Comparison of ENCODE assay signal across 30 cellular contexts in the genomic region with DNA sequence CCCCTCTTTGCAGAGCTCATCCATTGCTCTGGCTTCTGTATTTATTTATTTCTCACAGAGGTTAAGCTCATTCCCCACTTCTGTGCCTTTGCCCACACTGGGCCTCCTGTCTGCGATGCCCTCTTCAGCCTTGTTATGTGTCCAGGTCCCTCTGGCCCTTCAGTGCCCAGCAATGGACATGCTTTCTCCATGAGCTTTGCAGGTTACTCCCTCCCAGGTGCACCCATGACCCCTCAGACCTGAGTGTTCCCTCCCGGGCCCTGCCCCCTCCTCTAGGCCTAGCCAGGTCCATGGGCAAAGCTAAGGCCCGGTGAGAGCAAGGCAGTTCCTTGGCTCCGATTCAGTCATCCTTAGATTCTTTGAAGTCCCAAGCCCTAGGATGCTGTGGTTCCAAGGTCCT. TPM values are rescaled to one million over a fixed set of nuclear protein-coding genes. Genes with fewer than 3 reads are reported as not detected.
"Had no signal": no experiment of that assay in that cellular context is flagged by ENCODE, and none has a peak within 500 bp of the region (broad histone marks: within the 10 kb centered on the region; RNA-seq: fewer than 3 reads in every experiment).

No MANE protein-coding gene starts in this region.

- DNase-seq: activated CD4-positive, alpha-beta memory T cell treated with anti-CD3 and anti-CD28 coated beads for 36 hours; activated CD4-positive, alpha-beta T cell treated with anti-CD3 and anti-CD28 coated beads, Interleukin-2, amount 10 ng/mL, durations not matched to agents 7 days and 5 days; activated CD8-positive, alpha-beta memory T cell treated with anti-CD3 and anti-CD28 coated beads, Interleukin-2, amount 50 U/mL, for 4 hours; activated gamma-delta T cell treated with Interleukin-2 at 50 U/mL for 16 hours; activated naive CD4-positive, alpha-beta T cell treated with anti-CD3 and anti-CD28 coated beads for 36 hours; activated T-cell treated with anti-CD3 and anti-CD28 coated beads for 4 hours; activated T-cell treated with anti-CD3 and anti-CD28 coated beads, Interleukin-2, amount 50 U/mL, for 4 hours; adrenal gland; anterior cingulate cortex; NCI-H1092 treated with DMSO at 0.1 percent for 48 hours; NCI-H1417; NCI-H146; NCI-H187; NCI-H2029 treated with DMSO at 0.1 percent for 48 hours; NCI-H2107; NCI-H2171; NCI-H446 treated with DMSO at 0.1 percent for 48 hours; NCI-H524; NCI-H69; NCI-H82; SHP77 treated with DMSO at 0.1 percent for 48 hours; SK-N-SH had no signal

- H3K27me3 Mint-ChIP-seq: activated CD4-positive, alpha-beta memory T cell treated with anti-CD3 and anti-CD28 coated beads for 36 hours; central memory CD8-positive, alpha-beta T cell had no signal

- H3K36me3 Mint-ChIP-seq: activated CD4-positive, alpha-beta memory T cell treated with anti-CD3 and anti-CD28 coated beads for 36 hours; activated naive CD4-positive, alpha-beta T cell treated with anti-CD3 and anti-CD28 coated beads, Interleukin-2, amount 50 U/mL, for 72 hours had no signal

- ATAC-seq: activated naive CD4-positive, alpha-beta T cell treated with anti-CD3 and anti-CD28 coated beads, Interleukin-2, amount 50 U/mL, for 72 hours; activated T-cell treated with anti-CD3 and anti-CD28 coated beads, Interleukin-2, amount 50 U/mL, for 4 hours; Panc1 had no signal

- H3K27me3 ChIP-seq: adrenal gland, SJSA1 had no signal

- H3K4me3 Mint-ChIP-seq: activated CD4-positive, alpha-beta memory T cell treated with anti-CD3 and anti-CD28 coated beads for 36 hours; activated CD4-positive, alpha-beta T cell treated with anti-CD3 and anti-CD28 coated beads, Interleukin-2, amount 10 ng/mL, durations not matched to agents 7 days and 5 days; activated naive CD4-positive, alpha-beta T cell treated with anti-CD3 and anti-CD28 coated beads for 36 hours; activated T-cell treated with anti-CD3 and anti-CD28 coated beads, Interleukin-2, amount 50 U/mL, for 4 hours; activated T-helper 1 cell treated with anti-CD3 and anti-CD28 coated beads, Interleukin-12 subunit alpha, Interleukin-12 subunit beta, Interleukin-2, Interleukin-4 antibody, amounts not matched to agents 30 ng/mL and 10 ng/mL and 1 ng/mL, durations not matched to agents 14 hours and 24 hours and 36 hours; central memory CD8-positive, alpha-beta T cell; T-helper 1 cell treated with Interleukin-12 subunit alpha and Interleukin-12 subunit beta and Interleukin-4 antibody, amounts not matched to agents 30 μg/mL and 1 μg/mL, for 36 hours; T-helper 2 cell treated with Interferon-gamma antibody and Interleukin-4, amounts not matched to agents 5 μg/mL and 100 μg/mL, for 36 hours had no signal

- H3K9me3 ChIP-seq: adrenal gland, SJSA1, SK-N-SH had no signal

- H3K9ac ChIP-seq: SK-N-SH had no signal

- H3K9me3 Mint-ChIP-seq: activated CD4-positive, alpha-beta memory T cell treated with anti-CD3 and anti-CD28 coated beads for 36 hours; activated CD4-positive, alpha-beta T cell treated with anti-CD3 and anti-CD28 coated beads, Interleukin-2, amount 10 ng/mL, durations not matched to agents 7 days and 5 days; activated naive CD4-positive, alpha-beta T cell treated with anti-CD3 and anti-CD28 coated beads for 36 hours; activated naive CD4-positive, alpha-beta T cell treated with anti-CD3 and anti-CD28 coated beads, Interleukin-2, amount 50 U/mL, for 72 hours; activated T-cell treated with anti-CD3 and anti-CD28 coated beads, Interleukin-2, amount 50 U/mL, for 4 hours; activated T-helper 1 cell treated with anti-CD3 and anti-CD28 coated beads, Interleukin-12 subunit alpha, Interleukin-12 subunit beta, Interleukin-2, Interleukin-4 antibody, amounts not matched to agents 30 ng/mL and 10 ng/mL and 1 ng/mL, durations not matched to agents 14 hours and 24 hours and 36 hours; central memory CD8-positive, alpha-beta T cell; T-helper 1 cell treated with Interleukin-12 subunit alpha and Interleukin-12 subunit beta and Interleukin-4 antibody, amounts not matched to agents 30 μg/mL and 1 μg/mL, for 36 hours; T-helper 2 cell treated with Interferon-gamma antibody and Interleukin-4, amounts not matched to agents 5 μg/mL and 100 μg/mL, for 36 hours had no signal

- H3K4me2 ChIP-seq: SK-N-SH had no signal

- H3K36me3 ChIP-seq: adrenal gland, cardiac muscle cell, SJSA1 had no signal

- H3K4me3 ChIP-seq: adrenal gland, cardiac muscle cell, SJSA1 had no signal

- H3K27ac ChIP-seq: adrenal gland, cardiac muscle cell, SJSA1 had no signal

- H3K27ac Mint-ChIP-seq: activated CD4-positive, alpha-beta memory T cell treated with anti-CD3 and anti-CD28 coated beads for 36 hours; activated CD4-positive, alpha-beta T cell treated with anti-CD3 and anti-CD28 coated beads, Interleukin-2, amount 10 ng/mL, durations not matched to agents 7 days and 5 days; activated naive CD4-positive, alpha-beta T cell treated with anti-CD3 and anti-CD28 coated beads for 36 hours; activated naive CD4-positive, alpha-beta T cell treated with anti-CD3 and anti-CD28 coated beads, Interleukin-2, amount 50 U/mL, for 72 hours; activated T-helper 1 cell treated with anti-CD3 and anti-CD28 coated beads, Interleukin-12 subunit alpha, Interleukin-12 subunit beta, Interleukin-2, Interleukin-4 antibody, amounts not matched to agents 30 ng/mL and 10 ng/mL and 1 ng/mL, durations not matched to agents 14 hours and 24 hours and 36 hours; T-helper 1 cell treated with Interleukin-12 subunit alpha and Interleukin-12 subunit beta and Interleukin-4 antibody, amounts not matched to agents 30 μg/mL and 1 μg/mL, for 36 hours; T-helper 2 cell treated with Interferon-gamma antibody and Interleukin-4, amounts not matched to agents 5 μg/mL and 100 μg/mL, for 36 hours had no signal

RNA-seq across cellular contexts. Expression of a gene that starts 17.5 kb away (rescaled TPM):
- total RNA-seq: activated CD4-positive, alpha-beta T cell treated with anti-CD3 and anti-CD28 coated beads, Interleukin-2, amount 10 ng/mL, durations not matched to agents 7 days and 5 days had no signal

RNA-seq across cellular contexts. Expression of a gene that starts 18.4 kb away (rescaled TPM):
- total RNA-seq: activated CD4-positive, alpha-beta memory T cell treated with anti-CD3 and anti-CD28 coated beads for 36 hours; activated CD4-positive, alpha-beta T cell treated with anti-CD3 and anti-CD28 coated beads, Interleukin-2, amount 10 ng/mL, durations not matched to agents 7 days and 5 days; activated naive CD4-positive, alpha-beta T cell treated with anti-CD3 and anti-CD28 coated beads for 36 hours; activated naive CD4-positive, alpha-beta T cell treated with anti-CD3 and anti-CD28 coated beads, Interleukin-2, amount 50 U/mL, for 72 hours; activated T-cell treated with anti-CD3 and anti-CD28 coated beads, Interleukin-2, amount 50 U/mL, for 4 hours; activated T-helper 1 cell treated with anti-CD3 and anti-CD28 coated beads, Interleukin-12 subunit alpha, Interleukin-12 subunit beta, Interleukin-2, Interleukin-4 antibody, amounts not matched to agents 30 ng/mL and 10 ng/mL and 1 ng/mL, durations not matched to agents 14 hours and 24 hours and 36 hours; SJSA1 had no signal
- polyA plus RNA-seq: cardiac muscle cell had no signal
